In genomic region chr15:39578851-39579486, GRCh38 we compare ENCODE assay signal across 8 cellular contexts. TPM values are rescaled to one million over a fixed set of nuclear protein-coding genes. Genes with fewer than 3 reads are reported as not detected.
A peak's percentile ranks its signal among the peaks of the same experiment; 100 is the strongest.
DNase-seq lines count a peak whose midpoint lies in the region; ATAC-seq and TF ChIP-seq lines count a peak whose summit lies in the region.

No MANE protein-coding gene starts in this region.

- H3K4me3 Mint-ChIP-seq in CD8-positive, alpha-beta memory T cell, result peak overlapping the region in 5 of 7 donors; percentile 38 to 83 (median 67)
- no peak overlapping the region for H3K4me3 Mint-ChIP-seq in activated CD4-positive, alpha-beta memory T cell treated with anti-CD3 and anti-CD28 coated beads for 36 hours

- peaks cover 6% of the 10 kb centered on the region for H3K4me1 ChIP-seq in CD8-positive, alpha-beta memory T cell (ENCODE audit: insufficient read depth, low read length)
- H3K4me1 ChIP-seq in foreskin keratinocyte (peaks cover 11% of the 10 kb centered on the region), prostate gland (replicated peaks) (peaks cover 5% of the 10 kb centered on the region)

- ATAC-seq in foreskin keratinocyte, result no peak

- H3K27me3 Mint-ChIP-seq in CD8-positive, alpha-beta memory T cell, result peaks cover 18 to 64% of the 10 kb centered on the region in 2 donors
- H3K27me3 Mint-ChIP-seq in activated CD4-positive, alpha-beta memory T cell treated with anti-CD3 and anti-CD28 coated beads for 36 hours, result peaks cover 51% of the 10 kb centered on the region

- intact Hi-C loops in prostate gland (cut with DNase I), result loop anchor here (2.0 to 10.0 kb wide), 4 partner anchors 22 to 704 kb away; no protein-coding TSS in a partner anchor
- intact Hi-C loops in activated CD4-positive, alpha-beta memory T cell treated with anti-CD3 and anti-CD28 coated beads for 36 hours (cut with micrococcal nuclease), result no loop called here

- no peaks in the 10 kb centered on the region for H3K9me3 ChIP-seq in CD8-positive, alpha-beta memory T cell (ENCODE audit: low read length)
- H3K9me3 ChIP-seq in prostate gland, result no peaks in the 10 kb centered on the region

- H3K4me3 ChIP-seq in CD8-positive, alpha-beta memory T cell (ENCODE audit: low read length), result no peak overlapping the region
- peak overlapping the region in 1 of 2 donors; percentile 54 for H3K4me3 ChIP-seq in prostate gland

- H3K9me3 Mint-ChIP-seq in CD8-positive, alpha-beta memory T cell, result no peaks in the 10 kb centered on the region
- H3K9me3 Mint-ChIP-seq in activated CD4-positive, alpha-beta memory T cell treated with anti-CD3 and anti-CD28 coated beads for 36 hours, result no peaks in the 10 kb centered on the region

- no peak for TF ChIP-seq POLR2A in prostate gland (IDR thresholded peaks at IDR 0.05)

- H3K36me3 ChIP-seq in CD8-positive, alpha-beta memory T cell (ENCODE audit: insufficient read depth, low read length), result no peaks in the 10 kb centered on the region
- H3K36me3 ChIP-seq in prostate gland, result no peaks in the 10 kb centered on the region

- no peak for DNase-seq in CD8-positive, alpha-beta memory T cell
- DNase-seq in foreskin keratinocyte, result no peak
- no peak for DNase-seq in prostate gland (ENCODE audit: low spot score)
- DNase-seq in pons (ENCODE audit: low spot score), result no peak
- DNase-seq in activated CD4-positive, alpha-beta T cell treated with anti-CD3 and anti-CD28 coated beads for 1 hour, result no peak
- no peak for DNase-seq in HEK293T (ENCODE audit: extremely low spot score)
- DNase-seq in activated CD4-positive, alpha-beta memory T cell treated with anti-CD3 and anti-CD28 coated beads for 36 hours, result no peak

- CTCF ChIA-PET in CD8-positive, alpha-beta memory T cell (lab: Charles Lee), result interaction anchor here (0.9 to 11.2 kb wide), 7 partner anchors 85 to 762 kb away, joined by 3 to 116 read pairs (median 7); partner anchors contain the start of gene FSIP1
- CTCF ChIA-PET in HEK293T (lab: Yijun Ruan, JAX), result interaction anchor here (1.2 to 1.9 kb wide), 2 partner anchors 145 to 180 kb away, joined by 3 to 5 read pairs; no protein-coding TSS in a partner anchor
- CTCF ChIA-PET in activated CD4-positive, alpha-beta memory T cell treated with anti-CD3 and anti-CD28 coated beads for 36 hours (lab: Charles Lee), result interaction anchor here (0.7 to 7.8 kb wide), 20 partner anchors 9 to 1138 kb away, joined by 3 to 161 read pairs (median 6); partner anchors contain the start of gene FSIP1

- 56% methylated on average over 5 of the region's 5 CpGs for WGBS in prostate gland

- peaks cover 16 to 36% (median 26%) of the 10 kb centered on the region in 3 donors for H3K4me1 Mint-ChIP-seq in CD8-positive, alpha-beta memory T cell
- peaks cover 14% of the 10 kb centered on the region for H3K4me1 Mint-ChIP-seq in activated CD4-positive, alpha-beta memory T cell treated with anti-CD3 and anti-CD28 coated beads for 36 hours (ENCODE audit: low read depth)

- TF ChIP-seq CTCF in VCaP (conservative IDR thresholded peaks at IDR 0.05) (no peak; the same call in 1 of the 2 replicates), foreskin keratinocyte (conservative IDR thresholded peaks at IDR 0.05) (no peak), prostate gland (IDR thresholded peaks at IDR 0.05) (no peak)

- POLR2A ChIA-PET in CD8-positive, alpha-beta memory T cell (lab: Charles Lee), result no interaction called here
- POLR2A ChIA-PET in HEK293T (lab: Yijun Ruan, JAX), result no interaction called here
- POLR2A ChIA-PET in activated CD4-positive, alpha-beta memory T cell treated with anti-CD3 and anti-CD28 coated beads for 36 hours (lab: Charles Lee), result no interaction called here

- peaks cover 14% of the 10 kb centered on the region for H3K27me3 ChIP-seq in CD8-positive, alpha-beta memory T cell (ENCODE audit: insufficient read depth, low read length, poor library complexity, severe bottlenecking)
- H3K27me3 ChIP-seq in foreskin keratinocyte, result no peaks in the 10 kb centered on the region
- H3K27me3 ChIP-seq in prostate gland (replicated peaks; ENCODE audit: insufficient read depth), result no peaks in the 10 kb centered on the region

- no peak overlapping the region for H3K27ac Mint-ChIP-seq in CD8-positive, alpha-beta memory T cell
- no peak overlapping the region for H3K27ac Mint-ChIP-seq in activated CD4-positive, alpha-beta memory T cell treated with anti-CD3 and anti-CD28 coated beads for 36 hours

- no peak overlapping the region for H3K27ac ChIP-seq in CD8-positive, alpha-beta memory T cell (ENCODE audit: low read depth, low read length)
- H3K27ac ChIP-seq in VCaP (peak overlapping the region; percentile 94), foreskin keratinocyte (peak overlapping the region; percentile 78), prostate gland (peak overlapping the region; percentile 84 to 88)

- H3K36me3 Mint-ChIP-seq in CD8-positive, alpha-beta memory T cell, result no peaks in the 10 kb centered on the region
- no peaks in the 10 kb centered on the region for H3K36me3 Mint-ChIP-seq in activated CD4-positive, alpha-beta memory T cell treated with anti-CD3 and anti-CD28 coated beads for 36 hours

TF ChIP-seq in HEK293T, 16 proteins besides CTCF, POLR2A, EP300 and RAD21:
- no peak for TF ChIP-seq ELF4 (IDR thresholded peaks at IDR 0.05)
- TF ChIP-seq FOXM1 (IDR thresholded peaks at IDR 0.05; ENCODE audit: borderline replicate concordance), result no peak
- TF ChIP-seq PKNOX1 (IDR thresholded peaks at IDR 0.05), result no peak
- no peak for TF ChIP-seq SP1 (IDR thresholded peaks at IDR 0.05)
- TF ChIP-seq NFRKB (IDR thresholded peaks at IDR 0.05), result no peak
- TF ChIP-seq HDGF (IDR thresholded peaks at IDR 0.05; ENCODE audit: borderline replicate concordance), result no peak
- TF ChIP-seq TARDBP (IDR thresholded peaks at IDR 0.05), result no peak
- TF ChIP-seq FOXA1 (IDR thresholded peaks at IDR 0.05), result no peak
- no peak for TF ChIP-seq BHLHE40 (IDR thresholded peaks at IDR 0.05; ENCODE audit: borderline replicate concordance)
- no peak for TF ChIP-seq LEF1 (IDR thresholded peaks at IDR 0.05; ENCODE audit: borderline replicate concordance)
- TF ChIP-seq CTBP1 (IDR thresholded peaks at IDR 0.05; ENCODE audit: borderline replicate concordance), result no peak
- TF ChIP-seq L3MBTL2 (conservative IDR thresholded peaks at IDR 0.05), result no peak
- TF ChIP-seq ZNF384 (IDR thresholded peaks at IDR 0.05), result no peak

RNA-seq across cellular contexts. Expression of gene THBS1, which starts 1.9 kb away (rescaled TPM):
- total RNA-seq in CD8-positive, alpha-beta memory T cell, result 1 to 10 TPM; 6.6 to 6.9 TPM
- polyA plus RNA-seq in CD8-positive, alpha-beta memory T cell, result 0.72 TPM
- total RNA-seq in foreskin keratinocyte (2,996 and 3,493 TPM in 2 replicates), prostate gland (10 to 100 TPM; 50.1 to 95.7 TPM)
- polyA plus RNA-seq in foreskin keratinocyte, result 253 and 366 TPM in 2 replicates
- total RNA-seq in activated CD4-positive, alpha-beta memory T cell treated with anti-CD3 and anti-CD28 coated beads for 36 hours, result 1 to 10 TPM in 1 of 2 experiments, under 1 TPM in 1; 0.93 to 1.8 TPM

Comparison
In these comparisons a context has a peak if more than half of its experiments do, and no peak if none do; other contexts are left out.
1. RNA of gene THBS1, which starts 1.9 kb away (total RNA-seq): 2,996 to 3,493 TPM in foreskin keratinocyte; 50.1 to 95.7 TPM in prostate gland, 6.6 to 6.9 TPM in CD8-positive, alpha-beta memory T cell and 0.93 to 1.8 TPM in activated CD4-positive, alpha-beta memory T cell treated with anti-CD3 and anti-CD28 coated beads for 36 hours; every median in the first group is over 10 times any median in the second.